ENCODE assay signal across 30 cellular contexts in genomic region chr14:63266106-63266505, GRCh38. TPM values are rescaled to one million over a fixed set of nuclear protein-coding genes. Genes with fewer than 3 reads are reported as not detected.
A peak's percentile ranks its signal among the peaks of the same experiment; 100 is the strongest.
DNase-seq lines count a peak whose midpoint lies in the region; ATAC-seq, FAIRE-seq and TF ChIP-seq lines count a peak whose summit lies in the region.
"Had no signal": no experiment of that assay in that cellular context is flagged by ENCODE, and none has a peak within 500 bp of the region (broad histone marks: within the 10 kb centered on the region; RNA-seq: fewer than 3 reads in every experiment).

No MANE protein-coding gene starts in this region.

- peak overlapping the region; percentile 61 for H3K27ac Mint-ChIP-seq in endothelial cell (ENCODE audit: unreplicated experiment)
- H3K27ac Mint-ChIP-seq: activated naive CD4-positive, alpha-beta T cell treated with anti-CD3 and anti-CD28 coated beads, Interleukin-2, amount 50 U/mL, for 24 hours; CD8-positive, alpha-beta T cell had no signal

- H3K27me3 ChIP-seq in PC-3 (ENCODE audit: low read length): peaks cover 48% of the 10 kb centered on the region
- H3K27me3 ChIP-seq: suprapubic skin had no signal

- no peak overlapping the region for H2AFZ ChIP-seq in PC-3 (ENCODE audit: low read length)

- H3K9me2 ChIP-seq in PC-3 (replicated peaks; ENCODE audit: low read length): no peaks in the 10 kb centered on the region

- H3K9me3 ChIP-seq in PC-3 (ENCODE audit: low read length): no peaks in the 10 kb centered on the region
- H3K9me3 ChIP-seq in kidney (ENCODE audit: control insufficient read depth in 1 of 2, low read length in 2 of 2): no peaks in the 10 kb centered on the region
- H3K9me3 ChIP-seq: suprapubic skin had no signal

- TF ChIP-seq CTCF in PC-3 (conservative IDR thresholded peaks at IDR 0.05; ENCODE audit: low read depth, low read length) (no peak), endothelial cell (IDR thresholded peaks at IDR 0.05; ENCODE audit: unreplicated experiment) (no peak), kidney (IDR thresholded peaks at IDR 0.05; ENCODE audit: borderline replicate concordance, extremely low read depth, insufficient read depth) (no peak)

- ATAC-seq in PC-3 (no peak), HG03095 (IDR thresholded peaks at IDR 0.05; ENCODE audit: unreplicated experiment) (no peak)
- ATAC-seq: CD8-positive, alpha-beta T cell had no signal

- H3K4me1 ChIP-seq in PC-3 (ENCODE audit: insufficient read depth, low read length) (no peaks in the 10 kb centered on the region), kidney (ENCODE audit: control insufficient read depth in 1 of 2, insufficient read depth in 1 of 2, low read depth in 1 of 2, low read length in 2 of 2) (no peaks in the 10 kb centered on the region)

- no peaks in the 10 kb centered on the region for H3K36me3 ChIP-seq in PC-3 (ENCODE audit: low read depth, low read length)
- no peaks in the 10 kb centered on the region for H3K36me3 ChIP-seq in kidney (ENCODE audit: control insufficient read depth in 1 of 2, insufficient read depth in 2 of 2, low read length in 2 of 2)
- H3K36me3 ChIP-seq: suprapubic skin had no signal

- H3K4me3 Mint-ChIP-seq in endothelial cell (ENCODE audit: unreplicated experiment): no peak overlapping the region
- H3K4me3 Mint-ChIP-seq: activated naive CD4-positive, alpha-beta T cell treated with anti-CD3 and anti-CD28 coated beads, Interleukin-2, amount 50 U/mL, for 24 hours; CD8-positive, alpha-beta T cell had no signal

- H3K79me2 ChIP-seq in PC-3 (ENCODE audit: low read length): no peaks in the 10 kb centered on the region

- intact Hi-C loops in PC-3 (cut with micrococcal nuclease): no loop called here
- intact Hi-C loops in kidney (cut with DNase I): no loop called here

- H3K27ac ChIP-seq in PC-3 (ENCODE audit: low read length) (no peak overlapping the region), kidney (ENCODE audit: low read depth in 2 of 2, low read length in 2 of 2) (no peak overlapping the region)
- H3K27ac ChIP-seq: suprapubic skin had no signal

- H3F3A ChIP-seq in PC-3 (ENCODE audit: low read length, unreplicated experiment): no peaks in the 10 kb centered on the region

- no TSS peak for BruUV-seq in PC-3 (replicated peaks; lab: Mats Ljungman, UMichigan)

- H3K36me3 Mint-ChIP-seq in endothelial cell (ENCODE audit: low read depth, unreplicated experiment): peaks cover 62% of the 10 kb centered on the region
- H3K36me3 Mint-ChIP-seq: activated naive CD4-positive, alpha-beta T cell treated with anti-CD3 and anti-CD28 coated beads, Interleukin-2, amount 50 U/mL, for 24 hours; CD8-positive, alpha-beta T cell had no signal

- H3K4me3 ChIP-seq in PC-3 (ENCODE audit: low read length): no peak overlapping the region
- H3K4me3 ChIP-seq in kidney (ENCODE audit: low read length in 2 of 2): no peak overlapping the region
- H3K4me3 ChIP-seq: suprapubic skin had no signal

- no peak overlapping the region for H3K4me2 ChIP-seq in PC-3 (ENCODE audit: low read length)

- peaks cover 22% of the 10 kb centered on the region for H3K4me1 Mint-ChIP-seq in endothelial cell (ENCODE audit: unreplicated experiment)
- H3K4me1 Mint-ChIP-seq: activated naive CD4-positive, alpha-beta T cell treated with anti-CD3 and anti-CD28 coated beads, Interleukin-2, amount 50 U/mL, for 24 hours had no signal

- CTCF ChIA-PET in PC-3 (lab: Charles Lee): no interaction called here

- H3K9ac ChIP-seq in PC-3 (ENCODE audit: low read length) (no peak overlapping the region), kidney (ENCODE audit: low read length in 2 of 2) (no peak overlapping the region)

- POLR2A ChIA-PET in PC-3 (lab: Charles Lee; ENCODE audit: unreplicated experiment): no interaction called here

- no peaks in the 10 kb centered on the region for H4K20me1 ChIP-seq in PC-3 (ENCODE audit: low read length)

- H3K27me3 Mint-ChIP-seq in endothelial cell (ENCODE audit: unreplicated experiment): peaks cover 7% of the 10 kb centered on the region

- DNase-seq in ELF-1 (ENCODE audit: low read depth, low spot score) (peak; percentile 84), PC-3 (peak; percentile 14), endothelial cell (ENCODE audit: low spot score) (no peak), islet precursor cell (peak; percentile 86), kidney (no peak), T-helper 2 cell (no peak)
- DNase-seq in activated naive CD4-positive, alpha-beta T cell treated with Interleukin-2 at 50 U/mL for 16 hours: no peak
- DNase-seq: AML-193; anterior cingulate cortex; CD8-positive, alpha-beta T cell; central memory CD4-positive, alpha-beta T cell; DMS153; GDM1; Karpas-422; kidney glomerular epithelial cell; NCI-H187; NCI-H446; nucleus accumbens; OCI-M1; SHP77 treated with DMSO at 0.1 percent for 48 hours; T1000 had no signal

- FAIRE-seq in kidney (lab: Jason Lieb, UNC): no peak
- FAIRE-seq: A204.1, urothelium cell line had no signal

- no peaks in the 10 kb centered on the region for H3K9me3 Mint-ChIP-seq in endothelial cell (ENCODE audit: unreplicated experiment)
- H3K9me3 Mint-ChIP-seq: CD8-positive, alpha-beta T cell had no signal

RNA-seq across cellular contexts. Expression of gene GPHB5, which starts 52.6 kb away (rescaled TPM):
- total RNA-seq in PC-3 (2014; rRNA removed): not detected in 2 replicates
- total RNA-seq in endothelial cell (ENCODE audit: unreplicated experiment): not detected
- total RNA-seq in kidney: not detected
- not detected for polyA plus RNA-seq in kidney (ENCODE audit: insufficient read depth, low read depth, low replicate concordance)
- total RNA-seq: CD8-positive, alpha-beta T cell; epithelial cell of proximal tubule; lung microvascular endothelial cell; myocyte; skeletal muscle tissue; suprapubic skin had no signal

Comparison
In these comparisons a context has a peak if more than half of its experiments do, and no peak if none do; other contexts are left out.
1. DNase-seq: peak in ELF-1 (single experiment), PC-3 (single experiment) and islet precursor cell (single experiment); none in endothelial cell (single experiment), activated naive CD4-positive, alpha-beta T cell treated with Interleukin-2 at 50 U/mL for 16 hours (single experiment), kidney (single experiment) and T-helper 2 cell (0 of 5).